In genomic region chr3:156463123-156463522, GRCh38 we compare ENCODE assay signal across 20 cellular contexts.
A peak's percentile ranks its signal among the peaks of the same experiment; 100 is the strongest.
DNase-seq lines count a peak whose midpoint lies in the region; ATAC-seq, FAIRE-seq and TF ChIP-seq lines count a peak whose summit lies in the region.
"Had no signal": no experiment of that assay in that cellular context is flagged by ENCODE, and none has a peak within 500 bp of the region (broad histone marks: within the 10 kb centered on the region; RNA-seq: fewer than 3 reads in every experiment).

No MANE protein-coding gene starts in this region.

- peaks cover 50% of the 10 kb centered on the region for H3K27me3 Mint-ChIP-seq in T-helper 2 cell treated with Interferon-gamma antibody and Interleukin-4, amounts not matched to agents 5 μg/mL and 100 μg/mL, for 36 hours (ENCODE audit: low read depth)

- no peaks in the 10 kb centered on the region for H3K36me3 Mint-ChIP-seq in T-helper 2 cell treated with Interferon-gamma antibody and Interleukin-4, amounts not matched to agents 5 μg/mL and 100 μg/mL, for 36 hours (ENCODE audit: low read depth)
- H3K36me3 Mint-ChIP-seq: CD8-positive, alpha-beta T cell had no signal

- in situ Hi-C loops in K562 (cut with MboI) = no loop called here

- H3K4me3 Mint-ChIP-seq in T-helper 2 cell treated with Interferon-gamma antibody and Interleukin-4, amounts not matched to agents 5 μg/mL and 100 μg/mL, for 36 hours = no peak overlapping the region
- H3K4me3 Mint-ChIP-seq: B cell; CD8-positive, alpha-beta T cell had no signal

- TF ChIP-seq CTCF in K562 (IDR thresholded peaks at IDR 0.05 in 2 of 3, conservative IDR thresholded peaks at IDR 0.05 in 1 of 3; ENCODE audit: insufficient read depth in 2 of 3, low read depth in 1 of 3, low read length in 3 of 3) = no peak

- H3K9me3 Mint-ChIP-seq in T-helper 2 cell treated with Interferon-gamma antibody and Interleukin-4, amounts not matched to agents 5 μg/mL and 100 μg/mL, for 36 hours = no peaks in the 10 kb centered on the region
- H3K9me3 Mint-ChIP-seq: CD8-positive, alpha-beta T cell had no signal

- H3K27me3 ChIP-seq in HUES48 (ENCODE audit: control insufficient read depth, insufficient read depth, low read length) (no peaks in the 10 kb centered on the region), K562 (ENCODE audit: control insufficient read depth in 2 of 2, insufficient read depth in 2 of 2, low read length in 2 of 2) (no peaks in the 10 kb centered on the region)
- H3K27me3 ChIP-seq: BLaER1 treated with 17β-estradiol and CSF1 and Interleukin-3, amounts not matched to agents 10 nM and 100 nM had no signal

- H3K4me1 Mint-ChIP-seq in T-helper 2 cell treated with Interferon-gamma antibody and Interleukin-4, amounts not matched to agents 5 μg/mL and 100 μg/mL, for 36 hours (ENCODE audit: low read depth) = no peaks in the 10 kb centered on the region

- 7% methylated on average over 5 of the region's 5 CpGs for WGBS in K562 (ENCODE audit: insufficient coverage, low coverage, missing lambda C conversion rate)

- CTCF ChIA-PET in K562 (lab: Yijun Ruan, JAX; ENCODE audit: low intra/inter-chr PET ratio) = no interaction called here

- H3K9me3 ChIP-seq in HUES48 (ENCODE audit: control insufficient read depth, insufficient read depth, low read length) = no peaks in the 10 kb centered on the region
- no peaks in the 10 kb centered on the region for H3K9me3 ChIP-seq in K562 (replicated peaks; ENCODE audit: control insufficient read depth, insufficient read depth, low read depth, low read length)
- H3K9me3 ChIP-seq: BLaER1 treated with 17β-estradiol and CSF1 and Interleukin-3, amounts not matched to agents 10 nM and 100 nM; HAP-1 had no signal

- POLR2A ChIA-PET in K562 (lab: Yijun Ruan, JAX) = no interaction called here

- intact Hi-C loops in K562 (cut with micrococcal nuclease) = loop anchor here (10.0 kb wide), 1 partner anchor 212 kb away; the partner anchor contains the start of gene TIPARP

- H3K9me1 ChIP-seq in K562 (ENCODE audit: control insufficient read depth, insufficient read depth, low read length) = no peaks in the 10 kb centered on the region

- peak overlapping the region; percentile 39 for H3K27ac ChIP-seq in HUES48 (ENCODE audit: low read depth, low read length)
- H3K27ac ChIP-seq in K562 (ENCODE audit: extremely low read depth, low read depth, low read length) = peak overlapping the region; percentile 30; the same call in 2 of the 3 replicates
- H3K27ac ChIP-seq: BLaER1 treated with 17β-estradiol and CSF1 and Interleukin-3, amounts not matched to agents 10 nM and 100 nM; GM23248 had no signal

- no peak overlapping the region for H3K4me3 ChIP-seq in HUES48 (ENCODE audit: low read depth, low read length)
- H3K4me3 ChIP-seq in K562 = no peak overlapping the region
- H3K4me3 ChIP-seq: BLaER1 treated with 17β-estradiol and CSF1 and Interleukin-3, amounts not matched to agents 10 nM and 100 nM; GM23248; HAP-1 had no signal

- H3K9ac ChIP-seq in HUES48 (ENCODE audit: low read depth, low read length) (no peak overlapping the region), K562 (ENCODE audit: insufficient read depth in 1 of 2, low read depth in 2 of 2, low read length in 2 of 2) (peak overlapping the region in 1 of 2 experiments; percentile 17; a peak in 1 of 4 replicates)
- H3K9ac ChIP-seq: BLaER1 treated with 17β-estradiol and CSF1 and Interleukin-3, amounts not matched to agents 10 nM and 100 nM; GM23248 had no signal

- H3K4me2 ChIP-seq in K562 (ENCODE audit: insufficient read depth, low read length) = peak overlapping the region; percentile 50; the same call in 1 of the 2 replicates
- H3K4me2 ChIP-seq: BLaER1 treated with 17β-estradiol and CSF1 and Interleukin-3, amounts not matched to agents 10 nM and 100 nM had no signal

- TF ChIP-seq RAD21 in K562 (CRISPR knock-in tag; conservative IDR thresholded peaks at IDR 0.05 in 1 of 2, IDR thresholded peaks at IDR 0.05 in 1 of 2) = no peak

- H3K27ac Mint-ChIP-seq in T-helper 2 cell treated with Interferon-gamma antibody and Interleukin-4, amounts not matched to agents 5 μg/mL and 100 μg/mL, for 36 hours = no peak overlapping the region
- H3K27ac Mint-ChIP-seq: B cell; CD8-positive, alpha-beta T cell had no signal

- H3K36me3 ChIP-seq in HUES48 (ENCODE audit: control insufficient read depth, insufficient read depth, low read length) = no peaks in the 10 kb centered on the region
- no peaks in the 10 kb centered on the region for H3K36me3 ChIP-seq in K562 (ENCODE audit: control insufficient read depth, insufficient read depth, low read length)
- H3K36me3 ChIP-seq: BLaER1 treated with 17β-estradiol and CSF1 and Interleukin-3, amounts not matched to agents 10 nM and 100 nM; HAP-1 had no signal

- peaks cover 30% of the 10 kb centered on the region for H3K4me1 ChIP-seq in HUES48 (ENCODE audit: control insufficient read depth, insufficient read depth, low read length)
- peaks cover 9 to 61% of the 10 kb centered on the region in 2 experiments; a peak in 4 of 5 replicates for H3K4me1 ChIP-seq in K562 (replicated peaks in 1 of 2; ENCODE audit: control insufficient read depth in 2 of 2, insufficient read depth in 2 of 2, low read length in 2 of 2)
- H3K4me1 ChIP-seq: BLaER1 treated with 17β-estradiol and CSF1 and Interleukin-3, amounts not matched to agents 10 nM and 100 nM; HAP-1 had no signal

- no peak for TF ChIP-seq POLR2A in K562 (conservative IDR thresholded peaks at IDR 0.05)

- H3K79me2 ChIP-seq in K562 (ENCODE audit: control insufficient read depth, insufficient read depth, low read length) = no peaks in the 10 kb centered on the region

- BruUV-seq in K562 (replicated peaks; lab: Mats Ljungman, UMichigan) = no TSS peak

- H4K20me1 ChIP-seq in K562 (replicated peaks; ENCODE audit: control insufficient read depth, insufficient read depth, low read length) = no peaks in the 10 kb centered on the region
- H4K20me1 ChIP-seq: BLaER1 treated with 17β-estradiol and CSF1 and Interleukin-3, amounts not matched to agents 10 nM and 100 nM had no signal

- 0 out of 3 replicates have a peak, but pooled peaks have one; percentile 8 for ATAC-seq in K562
- ATAC-seq in HG03457 (IDR thresholded peaks at IDR 0.05; ENCODE audit: unreplicated experiment) = no peak
- ATAC-seq: CD8-positive, alpha-beta T cell had no signal

- FAIRE-seq in K562 (lab: Jason Lieb, UNC) = no peak
- FAIRE-seq: A204.1, GM19239 had no signal

- no peak for TF ChIP-seq EP300 in K562 (IDR thresholded peaks at IDR 0.05; ENCODE audit: low read length)

- DNase-seq in K562 (ENCODE audit: extremely low read depth in 1 of 4, low spot score in 3 of 4) (no peak), iPS-NIHi11 (ENCODE audit: low spot score) (peak; percentile 17), SIG-M5 (lab: John Stamatoyannopoulos, UW) (no peak), AG08396 (ENCODE audit: low spot score) (no peak)
- no peak for DNase-seq in T-helper 2 cell treated with Interferon-gamma antibody and Interleukin-4, amounts not matched to agents 5 μg/mL and 100 μg/mL, for 36 hours (ENCODE audit: low spot score)
- DNase-seq: Calu3; CD8-positive, alpha-beta T cell; DMS79 treated with DMSO at 0.1 percent for 48 hours; GF-D8; GM23248; IMR-90; Karpas-422; KBM-7 had no signal

- peak overlapping the region; percentile 60 for H2AFZ ChIP-seq in K562 (ENCODE audit: low read depth, low read length)

TF ChIP-seq in K562, 482 proteins besides CTCF, POLR2A, EP300 and RAD21 (continues in another document):
- no peak for TF ChIP-seq RNF219 (CRISPR knock-in tag; IDR thresholded peaks at IDR 0.05)
- TF ChIP-seq, protein P1, sequence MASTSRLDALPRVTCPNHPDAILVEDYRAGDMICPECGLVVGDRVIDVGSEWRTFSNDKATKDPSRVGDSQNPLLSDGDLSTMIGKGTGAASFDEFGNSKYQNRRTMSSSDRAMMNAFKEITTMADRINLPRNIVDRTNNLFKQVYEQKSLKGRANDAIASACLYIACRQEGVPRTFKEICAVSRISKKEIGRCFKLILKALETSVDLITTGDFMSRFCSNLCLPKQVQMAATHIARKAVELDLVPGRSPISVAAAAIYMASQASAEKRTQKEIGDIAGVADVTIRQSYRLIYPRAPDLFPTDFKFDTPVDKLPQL (IDR thresholded peaks at IDR 0.05; ENCODE audit: extremely low read depth, insufficient read length) = no peak
- TF ChIP-seq MTA1 (IDR thresholded peaks at IDR 0.05; ENCODE audit: borderline replicate concordance) = no peak
- TF ChIP-seq ZNF507 (tag; conservative IDR thresholded peaks at IDR 0.05) = no peak
